Comparison of ENCODE assay signal across 25 cellular contexts in the genomic region with DNA sequence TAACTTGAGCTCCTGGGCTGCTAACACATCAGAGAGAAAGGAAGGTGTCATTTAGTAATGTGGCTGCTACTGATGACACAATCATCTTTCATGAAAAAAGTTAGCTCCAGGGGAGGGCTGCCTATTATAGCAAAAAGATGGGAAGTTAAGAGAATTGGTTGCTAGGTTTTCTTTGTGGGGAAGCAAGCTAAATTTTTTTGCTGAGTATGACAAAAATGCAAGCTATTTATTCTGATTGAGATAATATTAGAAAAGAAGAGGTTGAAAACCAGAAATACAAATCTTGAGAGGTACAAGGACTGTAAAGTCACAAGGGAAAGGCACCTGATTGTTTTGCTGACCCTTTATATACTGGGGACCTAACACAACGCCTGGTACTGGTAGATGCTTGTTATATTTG. TPM values are rescaled to one million over a fixed set of nuclear protein-coding genes. Genes with fewer than 3 reads are reported as not detected.
DNase-seq lines count a peak whose midpoint lies in the region; ATAC-seq, FAIRE-seq and TF ChIP-seq lines count a peak whose summit lies in the region.
"Had no signal": no experiment of that assay in that cellular context is flagged by ENCODE, and none has a peak within 500 bp of the region (broad histone marks: within the 10 kb centered on the region; RNA-seq: fewer than 3 reads in every experiment).

No MANE protein-coding gene starts in this region.

- DNase-seq in activated CD4-positive, alpha-beta T cell treated with anti-CD3 and anti-CD28 coated beads, Interleukin-2, amount 10 ng/mL, durations not matched to agents 24 days and 14 days: peak; percentile 6
- no peak for DNase-seq in activated CD4-positive, alpha-beta T cell treated with anti-CD3 and anti-CD28 coated beads for 4 hours
- no peak for DNase-seq in K562 (ENCODE audit: extremely low read depth in 1 of 4, low spot score in 3 of 4)
- no peak for DNase-seq in NCI-H2227 (lab: John Stamatoyannopoulos, UW; ENCODE audit: unreplicated experiment)
- no peak for DNase-seq in ecto neural progenitor cell (ENCODE audit: low spot score)
- DNase-seq: ACHN; AML-193; BE2C; CD4-positive, alpha-beta T cell; CD8-positive, alpha-beta memory T cell; DMS 273 treated with DMSO at 0.1 percent for 48 hours; DMS79; EL; GDM1; HFFc6 had no signal

- no peaks in the 10 kb centered on the region for H3K4me1 Mint-ChIP-seq in activated CD4-positive, alpha-beta T cell treated with anti-CD3 and anti-CD28 coated beads, Interleukin-2, amount 10 ng/mL, durations not matched to agents 24 days and 14 days
- H3K4me1 Mint-ChIP-seq: CD14-positive monocyte; CD8-positive, alpha-beta memory T cell; GM23338 had no signal

- WGBS in K562 (ENCODE audit: insufficient coverage, low coverage, missing lambda C conversion rate): 0% methylated on average over 1 of the region's 1 CpG

- no peaks in the 10 kb centered on the region for H3K9me1 ChIP-seq in K562 (ENCODE audit: control insufficient read depth, insufficient read depth, low read length)

- no peak overlapping the region for H2AFZ ChIP-seq in K562 (ENCODE audit: low read depth, low read length)
- H2AFZ ChIP-seq in neural cell (ENCODE audit: low read depth, low read length): no peak overlapping the region
- H2AFZ ChIP-seq: GM23338 had no signal

- intact Hi-C loops in activated CD4-positive, alpha-beta T cell treated with anti-CD3 and anti-CD28 coated beads, Interleukin-2, amount 10 ng/mL, durations not matched to agents 24 days and 14 days (cut with micrococcal nuclease): no loop called here
- intact Hi-C loops in K562 (cut with micrococcal nuclease): no loop called here

- H3K4me2 ChIP-seq in K562 (ENCODE audit: insufficient read depth, low read length) (no peak overlapping the region), neural cell (ENCODE audit: low read length) (no peak overlapping the region)
- H3K4me2 ChIP-seq: GM23338 had no signal

- H3K36me3 ChIP-seq in K562 (ENCODE audit: control insufficient read depth, insufficient read depth, low read length) (no peaks in the 10 kb centered on the region), neural cell (ENCODE audit: insufficient read depth, low read length) (no peaks in the 10 kb centered on the region)
- H3K36me3 ChIP-seq: BE2C; BLaER1 treated with 17β-estradiol and CSF1 and Interleukin-3, amounts not matched to agents 10 nM and 100 nM; HAP-1 had no signal

- no peak overlapping the region for H3K9ac ChIP-seq in K562 (ENCODE audit: insufficient read depth in 1 of 2, low read depth in 2 of 2, low read length in 2 of 2)
- H3K9ac ChIP-seq in neural cell (ENCODE audit: low read length): no peak overlapping the region
- H3K9ac ChIP-seq: BLaER1 treated with 17β-estradiol and CSF1 and Interleukin-3, amounts not matched to agents 10 nM and 100 nM had no signal

- TF ChIP-seq CTCF in K562 (IDR thresholded peaks at IDR 0.05 in 2 of 3, conservative IDR thresholded peaks at IDR 0.05 in 1 of 3; ENCODE audit: insufficient read depth in 2 of 3, low read depth in 1 of 3, low read length in 3 of 3) (no peak), neural cell (IDR thresholded peaks at IDR 0.05; ENCODE audit: poor library complexity, severe bottlenecking) (no peak)

- no peaks in the 10 kb centered on the region for H3K36me3 Mint-ChIP-seq in activated CD4-positive, alpha-beta T cell treated with anti-CD3 and anti-CD28 coated beads, Interleukin-2, amount 10 ng/mL, durations not matched to agents 24 days and 14 days (ENCODE audit: low read depth)
- H3K36me3 Mint-ChIP-seq: CD14-positive monocyte; CD8-positive, alpha-beta memory T cell had no signal

- ATAC-seq in K562: no peak
- ATAC-seq: GM23338 had no signal

- no peak overlapping the region for H3K4me3 ChIP-seq in K562
- no peak overlapping the region for H3K4me3 ChIP-seq in neural cell (ENCODE audit: low read length)
- H3K4me3 ChIP-seq: BLaER1 treated with 17β-estradiol and CSF1 and Interleukin-3, amounts not matched to agents 10 nM and 100 nM; GM23338; HAP-1 had no signal

- no peak overlapping the region for H3K27ac Mint-ChIP-seq in activated CD4-positive, alpha-beta T cell treated with anti-CD3 and anti-CD28 coated beads, Interleukin-2, amount 10 ng/mL, durations not matched to agents 24 days and 14 days
- H3K27ac Mint-ChIP-seq: CD14-positive monocyte; CD4-positive, alpha-beta T cell; CD8-positive, alpha-beta memory T cell; GM23338; HFFc6 had no signal

- no peak overlapping the region for H3K4me3 Mint-ChIP-seq in activated CD4-positive, alpha-beta T cell treated with anti-CD3 and anti-CD28 coated beads, Interleukin-2, amount 10 ng/mL, durations not matched to agents 24 days and 14 days
- H3K4me3 Mint-ChIP-seq: CD14-positive monocyte; CD4-positive, alpha-beta T cell; CD8-positive, alpha-beta memory T cell; GM23338; HFFc6 had no signal

- H3K27me3 Mint-ChIP-seq in activated CD4-positive, alpha-beta T cell treated with anti-CD3 and anti-CD28 coated beads, Interleukin-2, amount 10 ng/mL, durations not matched to agents 24 days and 14 days: no peaks in the 10 kb centered on the region

- no peaks in the 10 kb centered on the region for H3K9me3 Mint-ChIP-seq in activated CD4-positive, alpha-beta T cell treated with anti-CD3 and anti-CD28 coated beads, Interleukin-2, amount 10 ng/mL, durations not matched to agents 24 days and 14 days
- H3K9me3 Mint-ChIP-seq: CD4-positive, alpha-beta T cell; GM23338 had no signal

- no peaks in the 10 kb centered on the region for H3K4me1 ChIP-seq in K562 (replicated peaks in 1 of 2; ENCODE audit: control insufficient read depth in 2 of 2, insufficient read depth in 2 of 2, low read length in 2 of 2)
- H3K4me1 ChIP-seq: BE2C, HAP-1 had no signal

- FAIRE-seq in K562 (lab: Jason Lieb, UNC): no peak
- FAIRE-seq: D721Med, GM12891, GM18507, H54 had no signal

- H3K9me3 ChIP-seq in K562 (replicated peaks; ENCODE audit: control insufficient read depth, insufficient read depth, low read depth, low read length) (no peaks in the 10 kb centered on the region), neural cell (ENCODE audit: low read length) (no peaks in the 10 kb centered on the region)
- H3K9me3 ChIP-seq: BE2C, HAP-1 had no signal

- no peaks in the 10 kb centered on the region for H3F3A ChIP-seq in neural cell (ENCODE audit: insufficient read depth, low read length, poor library complexity, severe bottlenecking)

- H4K20me1 ChIP-seq in K562 (replicated peaks; ENCODE audit: control insufficient read depth, insufficient read depth, low read length) (no peaks in the 10 kb centered on the region), neural cell (ENCODE audit: insufficient read depth) (no peaks in the 10 kb centered on the region)
- H4K20me1 ChIP-seq: BLaER1 treated with 17β-estradiol and CSF1 and Interleukin-3, amounts not matched to agents 10 nM and 100 nM had no signal

- no peak for TF ChIP-seq POLR2A in K562 (conservative IDR thresholded peaks at IDR 0.05)

- in situ Hi-C loops in K562 (cut with MboI): no loop called here

- H3K79me2 ChIP-seq in K562 (ENCODE audit: control insufficient read depth, insufficient read depth, low read length): no peaks in the 10 kb centered on the region
- H3K79me2 ChIP-seq in neural cell (replicated peaks; ENCODE audit: insufficient read depth, low read length): no peaks in the 10 kb centered on the region

- CTCF ChIA-PET in K562 (lab: Yijun Ruan, JAX; ENCODE audit: low intra/inter-chr PET ratio): no interaction called here

- H3K27me3 ChIP-seq in K562 (ENCODE audit: control insufficient read depth in 2 of 2, insufficient read depth in 2 of 2, low read length in 2 of 2) (no peaks in the 10 kb centered on the region), neural cell (ENCODE audit: insufficient read depth, low read depth, low read length) (no peaks in the 10 kb centered on the region)
- H3K27me3 ChIP-seq: BE2C; BLaER1 treated with 17β-estradiol and CSF1 and Interleukin-3, amounts not matched to agents 10 nM and 100 nM had no signal

- no peaks in the 10 kb centered on the region for H3K9me2 ChIP-seq in neural cell (ENCODE audit: insufficient read depth, low read length)

- no peak for TF ChIP-seq EP300 in K562 (IDR thresholded peaks at IDR 0.05; ENCODE audit: low read length)
- TF ChIP-seq EP300 in neural cell (conservative IDR thresholded peaks at IDR 0.05; ENCODE audit: poor library complexity, severe bottlenecking): no peak

- H3K27ac ChIP-seq in K562 (ENCODE audit: extremely low read depth, low read depth, low read length) (no peak overlapping the region), neural cell (ENCODE audit: low read length) (no peak overlapping the region)
- H3K27ac ChIP-seq: 22Rv1; BLaER1 treated with 17β-estradiol and CSF1 and Interleukin-3, amounts not matched to agents 10 nM and 100 nM had no signal

- TF ChIP-seq RAD21 in K562 (CRISPR knock-in tag; conservative IDR thresholded peaks at IDR 0.05 in 1 of 2, IDR thresholded peaks at IDR 0.05 in 1 of 2) (no peak), neural cell (conservative IDR thresholded peaks at IDR 0.05) (no peak)

- no TSS peak for BruUV-seq in K562 (replicated peaks; lab: Mats Ljungman, UMichigan)

- POLR2A ChIA-PET in K562 (lab: Yijun Ruan, JAX): interaction anchor here (0.6 to 1.1 kb wide), 2 partner anchors 9 to 813 kb away, joined by 3 to 7 read pairs; no protein-coding TSS in a partner anchor

TF ChIP-seq in neural cell, 6 proteins besides CTCF, POLR2A, EP300 and RAD21 (continues in another document):
- TF ChIP-seq POLR2AphosphoS5 (IDR thresholded peaks at IDR 0.05): peak; percentile 47

RNA-seq across cellular contexts. Expression of a gene that starts 24.0 kb away (rescaled TPM):
- total RNA-seq in activated CD4-positive, alpha-beta T cell treated with anti-CD3 and anti-CD28 coated beads, Interleukin-2, amount 10 ng/mL, durations not matched to agents 24 days and 14 days: not detected in 2 replicates
- not detected in 2 replicates for total RNA-seq in K562 (2011; cell fraction: chromatin; rRNA removed; ENCODE audit: low replicate concordance)
- total RNA-seq in K562 (2011; cell fraction: nucleolus; rRNA removed): not detected in 2 replicates
- not detected in 2 replicates for total RNA-seq in K562 (2011; cell fraction: nucleoplasm; rRNA removed)
- total RNA-seq in K562 (2014; rRNA removed) (not detected in 2 replicates), K562 (2014; rRNA removed; fragmentation: Illumina TruSeq; extraction: Trizol) (not detected in 2 replicates), K562 (2015; rRNA removed; fragmentation: Illumina TruSeq; extraction: Trizol) (not detected in 2 replicates), K562 (2021) (not detected in 2 replicates)
- polyA plus RNA-seq in K562 (2011; rRNA removed) (not detected in 2 replicates), K562 (2014; fragmentation: Illumina TruSeq; extraction: Trizol) (not detected in 2 replicates), K562 (2014; fragmentation: Nextera tagmentation; extraction: Ambion mirVana) (under 1 TPM in 1 of 2 experiments, not detected in 1; 0.01 TPM), K562 (2014; rRNA removed) (not detected in 2 replicates), neural cell (1.9 and 2.3 TPM in 2 replicates)
- not detected in 2 replicates for polyA plus RNA-seq in K562 (2011; cell fraction: cytosol; rRNA removed)
- not detected in 2 replicates for polyA plus RNA-seq in K562 (2011; cell fraction: nucleus; rRNA removed)
- not detected in 2 replicates for polyA plus RNA-seq in K562 (2012)
- 0.03 TPM in 1 of 2 replicates, not detected in the other for polyA minus RNA-seq in K562 (2011; rRNA and poly(A)+ RNA removed)
- polyA minus RNA-seq in K562 (2011; cell fraction: cytosol; rRNA and poly(A)+ RNA removed): not detected in 2 replicates
- polyA minus RNA-seq in K562 (2011; cell fraction: nucleus; rRNA and poly(A)+ RNA removed): not detected in 2 replicates
- 6.3 and 7.3 TPM in 2 replicates for polyA minus RNA-seq in neural cell
- total RNA-seq: CD4-positive, alpha-beta T cell; CD8-positive, alpha-beta memory T cell; HFFc6 had no signal
- polyA plus RNA-seq: CD14-positive monocyte; CD8-positive, alpha-beta memory T cell had no signal
